ENCODE assay signal across 11 cellular contexts in the genomic region with DNA sequence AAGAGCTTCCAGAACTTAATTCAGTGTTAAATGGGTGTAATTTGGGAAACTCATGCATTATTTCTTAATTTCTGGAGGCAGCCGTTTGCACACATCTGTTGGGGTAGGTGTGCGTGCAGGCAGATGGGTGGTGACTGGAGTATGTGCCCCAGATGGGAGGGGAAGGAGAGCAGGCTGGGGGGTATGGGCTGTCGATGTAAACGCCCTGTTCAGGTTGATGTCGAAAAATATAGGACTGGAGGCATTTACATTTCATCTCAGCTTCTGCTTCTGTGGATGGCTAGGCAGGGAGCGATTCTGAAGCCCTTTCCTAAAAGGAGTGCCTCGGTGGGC. TPM values are rescaled to one million over a fixed set of nuclear protein-coding genes. Genes with fewer than 3 reads are reported as not detected.
DNase-seq lines count a peak whose midpoint lies in the region; ATAC-seq, FAIRE-seq and TF ChIP-seq lines count a peak whose summit lies in the region.
"Had no signal": no experiment of that assay in that cellular context is flagged by ENCODE, and none has a peak within 500 bp of the region (broad histone marks: within the 10 kb centered on the region; RNA-seq: fewer than 3 reads in every experiment).

No MANE protein-coding gene starts in this region.

- H3K27ac Mint-ChIP-seq in HFFc6, result no peak overlapping the region
- H3K27ac Mint-ChIP-seq in naive B cell, result peak overlapping the region in 1 of 6 donors; percentile 41
- H3K27ac Mint-ChIP-seq: T-helper 1 cell treated with Interleukin-12 subunit alpha and Interleukin-12 subunit beta and Interleukin-4 antibody, amounts not matched to agents 30 μg/mL and 1 μg/mL, for 36 hours had no signal

- peak overlapping the region; percentile 56 for H3K4me2 ChIP-seq in A549

- H3K4me1 Mint-ChIP-seq in HFFc6 (ENCODE audit: low read depth), result peaks cover 14% of the 10 kb centered on the region
- peaks cover 9 to 20% (median 11%) of the 10 kb centered on the region in 3 donors for H3K4me1 Mint-ChIP-seq in naive B cell

- H3K4me3 ChIP-seq in A549 (peak overlapping the region; percentile 37; the same call in 2 of the 3 replicates), brain microvascular endothelial cell (ENCODE audit: low read depth, low read length) (peak overlapping the region; percentile 61)

- no peak for FAIRE-seq in A549 (lab: Jason Lieb, UNC)

- WGBS in A549 (ENCODE audit: missing lambda C conversion rate), result 84% methylated on average over 7 of the region's 7 CpGs

- CTCF ChIA-PET in A549 (lab: Yijun Ruan, JAX), result no interaction called here

- TF ChIP-seq POLR2A in A549 (IDR thresholded peaks at IDR 0.05; ENCODE audit: low read length), result no peak

- no peaks in the 10 kb centered on the region for H3K9me3 Mint-ChIP-seq in HFFc6
- peaks cover 0 to 6% (median 0%) of the 10 kb centered on the region in 7 donors for H3K9me3 Mint-ChIP-seq in naive B cell
- H3K9me3 Mint-ChIP-seq: T-helper 1 cell treated with Interleukin-12 subunit alpha and Interleukin-12 subunit beta and Interleukin-4 antibody, amounts not matched to agents 30 μg/mL and 1 μg/mL, for 36 hours had no signal

- H3K27ac ChIP-seq in A549 (peak overlapping the region in 1 of 2 experiments; percentile 59; a peak in 2 of 6 replicates), brain microvascular endothelial cell (no peak overlapping the region)
- H3K27ac ChIP-seq: thyroid gland had no signal

- in situ Hi-C loops in brain microvascular endothelial cell (cut with HindIII; ENCODE audit: low pct_ligation_motif_present, low sequenced_read_pairs), result no loop called here

- TF ChIP-seq EP300 in A549 (IDR thresholded peaks at IDR 0.05), result no peak

- H3K4me3 Mint-ChIP-seq in HFFc6, result peak overlapping the region; percentile 89
- peak overlapping the region in 6 of 8 donors; percentile 48 to 86 (median 64) for H3K4me3 Mint-ChIP-seq in naive B cell

- no peaks in the 10 kb centered on the region for H3K36me3 ChIP-seq in brain microvascular endothelial cell (replicated peaks)
- H3K36me3 ChIP-seq: thyroid gland had no signal

- H3K9me3 ChIP-seq in A549, result no peaks in the 10 kb centered on the region
- H3K9me3 ChIP-seq: thyroid gland had no signal

- H3K4me1 ChIP-seq in A549, result peaks cover 12% of the 10 kb centered on the region; the same call in 2 of the 3 replicates

- DNase-seq in A549 (ENCODE audit: low read depth in 1 of 2, low spot score in 1 of 2) (no peak), HFFc6 (no peak), brain microvascular endothelial cell (no peak), naive B cell (no peak), COLO829 (ENCODE audit: low spot score) (no peak), kidney tubule cell (ENCODE audit: low spot score) (no peak)
- DNase-seq: DMS79, thyroid gland had no signal

- POLR2A ChIA-PET in A549 (lab: Yijun Ruan, JAX), result no interaction called here

- H3K27me3 Mint-ChIP-seq in HFFc6 (ENCODE audit: insufficient read depth), result peaks cover 28% of the 10 kb centered on the region
- peaks cover 26 to 72% (median 72%) of the 10 kb centered on the region in 3 donors for H3K27me3 Mint-ChIP-seq in naive B cell

- ATAC-seq in A549 (no peak), naive B cell (ENCODE audit: low read depth in 2 of 2) (no peak), GM21737 (IDR thresholded peaks at IDR 0.05; ENCODE audit: unreplicated experiment) (no peak), GM21360 (IDR thresholded peaks at IDR 0.05; ENCODE audit: unreplicated experiment) (no peak)

- H3K36me3 Mint-ChIP-seq in HFFc6 (ENCODE audit: low read depth), result no peaks in the 10 kb centered on the region
- no peaks in the 10 kb centered on the region for H3K36me3 Mint-ChIP-seq in naive B cell

- H3K27me3 ChIP-seq in brain microvascular endothelial cell (replicated peaks), result peaks cover 22% of the 10 kb centered on the region

- TF ChIP-seq CTCF in A549 (IDR thresholded peaks at IDR 0.05) (no peak), HFFc6 (IDR thresholded peaks at IDR 0.05) (no peak), brain microvascular endothelial cell (IDR thresholded peaks at IDR 0.05; ENCODE audit: low read depth, low read length, missing control alignments) (no peak)

- TF ChIP-seq RAD21 in A549 (conservative IDR thresholded peaks at IDR 0.05 in 1 of 2, IDR thresholded peaks at IDR 0.05 in 1 of 2), result no peak

TF ChIP-seq in A549, 52 proteins besides CTCF, POLR2A, EP300 and RAD21:
- no peak for TF ChIP-seq CBX2 (IDR thresholded peaks at IDR 0.05; ENCODE audit: borderline replicate concordance, low read depth)
- no peak for TF ChIP-seq ESRRA (IDR thresholded peaks at IDR 0.05; ENCODE audit: borderline replicate concordance, low read length)
- TF ChIP-seq CBX8 (IDR thresholded peaks at IDR 0.05), result no peak
- no peak for TF ChIP-seq GATA3 (IDR thresholded peaks at IDR 0.05; ENCODE audit: borderline replicate concordance)
- TF ChIP-seq, protein P1, sequence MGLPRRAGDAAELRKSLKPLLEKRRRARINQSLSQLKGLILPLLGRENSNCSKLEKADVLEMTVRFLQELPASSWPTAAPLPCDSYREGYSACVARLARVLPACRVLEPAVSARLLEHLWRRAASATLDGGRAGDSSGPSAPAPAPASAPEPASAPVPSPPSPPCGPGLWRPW (IDR thresholded peaks at IDR 0.05), result no peak
- no peak for TF ChIP-seq MYC (IDR thresholded peaks at IDR 0.05; ENCODE audit: borderline replicate concordance, low read length)
- no peak for TF ChIP-seq HDAC2 (IDR thresholded peaks at IDR 0.05)
- TF ChIP-seq, protein P2, sequence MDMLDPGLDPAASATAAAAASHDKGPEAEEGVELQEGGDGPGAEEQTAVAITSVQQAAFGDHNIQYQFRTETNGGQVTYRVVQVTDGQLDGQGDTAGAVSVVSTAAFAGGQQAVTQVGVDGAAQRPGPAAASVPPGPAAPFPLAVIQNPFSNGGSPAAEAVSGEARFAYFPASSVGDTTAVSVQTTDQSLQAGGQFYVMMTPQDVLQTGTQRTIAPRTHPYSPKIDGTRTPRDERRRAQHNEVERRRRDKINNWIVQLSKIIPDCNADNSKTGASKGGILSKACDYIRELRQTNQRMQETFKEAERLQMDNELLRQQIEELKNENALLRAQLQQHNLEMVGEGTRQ (IDR thresholded peaks at IDR 0.05), result no peak
- TF ChIP-seq RNF2 (IDR thresholded peaks at IDR 0.05; ENCODE audit: borderline replicate concordance, low read depth), result no peak
- TF ChIP-seq RCOR1 (IDR thresholded peaks at IDR 0.05; ENCODE audit: low read depth, low read length), result no peak
- no peak for TF ChIP-seq HOXB5 (CRISPR knock-in tag; IDR thresholded peaks at IDR 0.05)
- no peak for TF ChIP-seq JUN (IDR thresholded peaks at IDR 0.05)
- TF ChIP-seq, protein P3, sequence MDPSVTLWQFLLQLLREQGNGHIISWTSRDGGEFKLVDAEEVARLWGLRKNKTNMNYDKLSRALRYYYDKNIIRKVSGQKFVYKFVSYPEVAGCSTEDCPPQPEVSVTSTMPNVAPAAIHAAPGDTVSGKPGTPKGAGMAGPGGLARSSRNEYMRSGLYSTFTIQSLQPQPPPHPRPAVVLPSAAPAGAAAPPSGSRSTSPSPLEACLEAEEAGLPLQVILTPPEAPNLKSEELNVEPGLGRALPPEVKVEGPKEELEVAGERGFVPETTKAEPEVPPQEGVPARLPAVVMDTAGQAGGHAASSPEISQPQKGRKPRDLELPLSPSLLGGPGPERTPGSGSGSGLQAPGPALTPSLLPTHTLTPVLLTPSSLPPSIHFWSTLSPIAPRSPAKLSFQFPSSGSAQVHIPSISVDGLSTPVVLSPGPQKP (IDR thresholded peaks at IDR 0.05; ENCODE audit: low read depth, low read length), result no peak
- no peak for TF ChIP-seq KDM5A (IDR thresholded peaks at IDR 0.05)
- TF ChIP-seq, protein P4, sequence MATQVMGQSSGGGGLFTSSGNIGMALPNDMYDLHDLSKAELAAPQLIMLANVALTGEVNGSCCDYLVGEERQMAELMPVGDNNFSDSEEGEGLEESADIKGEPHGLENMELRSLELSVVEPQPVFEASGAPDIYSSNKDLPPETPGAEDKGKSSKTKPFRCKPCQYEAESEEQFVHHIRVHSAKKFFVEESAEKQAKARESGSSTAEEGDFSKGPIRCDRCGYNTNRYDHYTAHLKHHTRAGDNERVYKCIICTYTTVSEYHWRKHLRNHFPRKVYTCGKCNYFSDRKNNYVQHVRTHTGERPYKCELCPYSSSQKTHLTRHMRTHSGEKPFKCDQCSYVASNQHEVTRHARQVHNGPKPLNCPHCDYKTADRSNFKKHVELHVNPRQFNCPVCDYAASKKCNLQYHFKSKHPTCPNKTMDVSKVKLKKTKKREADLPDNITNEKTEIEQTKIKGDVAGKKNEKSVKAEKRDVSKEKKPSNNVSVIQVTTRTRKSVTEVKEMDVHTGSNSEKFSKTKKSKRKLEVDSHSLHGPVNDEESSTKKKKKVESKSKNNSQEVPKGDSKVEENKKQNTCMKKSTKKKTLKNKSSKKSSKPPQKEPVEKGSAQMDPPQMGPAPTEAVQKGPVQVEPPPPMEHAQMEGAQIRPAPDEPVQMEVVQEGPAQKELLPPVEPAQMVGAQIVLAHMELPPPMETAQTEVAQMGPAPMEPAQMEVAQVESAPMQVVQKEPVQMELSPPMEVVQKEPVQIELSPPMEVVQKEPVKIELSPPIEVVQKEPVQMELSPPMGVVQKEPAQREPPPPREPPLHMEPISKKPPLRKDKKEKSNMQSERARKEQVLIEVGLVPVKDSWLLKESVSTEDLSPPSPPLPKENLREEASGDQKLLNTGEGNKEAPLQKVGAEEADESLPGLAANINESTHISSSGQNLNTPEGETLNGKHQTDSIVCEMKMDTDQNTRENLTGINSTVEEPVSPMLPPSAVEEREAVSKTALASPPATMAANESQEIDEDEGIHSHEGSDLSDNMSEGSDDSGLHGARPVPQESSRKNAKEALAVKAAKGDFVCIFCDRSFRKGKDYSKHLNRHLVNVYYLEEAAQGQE (IDR thresholded peaks at IDR 0.05), result no peak

RNA-seq across cellular contexts. Expression of a gene that starts 13.8 kb away (rescaled TPM):
- polyA plus RNA-seq in A549 (2011; rRNA removed) (0.61 and 0.79 TPM in 2 replicates), A549 (2017; fragmentation: RNase III; extraction: RNeasy Plus Mini Kit Qiagen cat#74134 plus additional on column Dnase treatment) (1.9 to 2.4 TPM (median 2.2 TPM) in 3 replicates), naive B cell (ENCODE audit: low read depth in 6 of 6) (not detected)
- polyA plus RNA-seq in A549 (2012; cell fraction: cytosol; rRNA removed), result 0.56 and 0.80 TPM in 2 replicates
- 0.74 and 0.80 TPM in 2 replicates for polyA plus RNA-seq in A549 (2012; cell fraction: nucleus; rRNA removed)
- 1.3 and 1.4 TPM in 2 replicates for polyA minus RNA-seq in A549 (2011; rRNA and poly(A)+ RNA removed)
- not detected for total RNA-seq in HFFc6 (2021; fragmentation: NEBNext Ultra II Directional; extraction: Animal tissue kit (Norgen Biotek cat#: 25700))
